1 cellular context compared by ENCODE assay signal in the genomic region with DNA sequence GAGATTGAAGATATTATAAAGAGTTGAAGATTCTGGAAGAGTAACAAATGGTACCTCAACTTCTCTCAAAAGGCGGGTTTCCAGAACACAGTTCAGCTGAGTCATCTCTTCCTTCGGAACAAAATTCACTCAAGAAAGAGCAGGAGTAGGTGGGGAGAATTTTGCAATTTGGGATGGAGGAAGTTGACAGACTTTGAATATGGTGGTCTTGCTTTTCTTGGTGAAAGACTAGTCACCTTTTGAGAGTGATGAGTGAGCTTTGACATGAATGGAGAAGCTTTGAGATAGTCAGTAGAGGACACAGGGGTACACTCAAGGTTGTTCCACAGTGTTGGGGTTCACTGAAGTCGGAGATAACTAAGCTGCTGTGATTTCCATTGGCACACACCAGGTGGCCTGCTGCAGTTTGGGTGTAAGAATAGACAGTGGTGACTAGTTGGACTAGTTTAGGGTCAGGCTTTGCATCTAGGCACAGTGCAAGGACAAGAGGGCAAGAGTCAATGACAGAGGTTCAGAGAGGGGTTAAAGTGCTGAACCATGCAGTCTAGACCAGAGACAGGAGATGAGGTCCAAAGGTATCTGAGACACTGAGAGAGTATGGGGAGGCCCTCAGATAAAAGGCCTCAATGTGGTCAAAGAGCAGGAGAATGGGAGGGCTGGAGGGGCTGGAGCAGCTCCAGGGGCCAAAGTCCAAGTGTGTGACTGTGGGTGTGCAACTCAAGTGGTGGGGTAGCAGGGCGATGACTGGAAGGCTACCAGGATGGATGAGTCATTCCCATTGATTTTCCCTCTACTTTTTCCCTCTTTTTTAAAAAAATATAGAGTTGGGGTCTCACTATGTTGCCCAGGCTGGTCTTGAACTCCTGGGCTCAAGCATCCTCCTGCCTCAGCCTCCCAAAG.
A peak's percentile ranks its signal among the peaks of the same experiment; 100 is the strongest.
TF ChIP-seq lines count a peak whose summit lies in the region.

No MANE protein-coding gene starts in this region.

TF ChIP-seq in HepG2, 621 proteins besides CTCF, POLR2A, EP300 and RAD21 (continued from another document and continues in another):
- TF ChIP-seq, protein P1, sequence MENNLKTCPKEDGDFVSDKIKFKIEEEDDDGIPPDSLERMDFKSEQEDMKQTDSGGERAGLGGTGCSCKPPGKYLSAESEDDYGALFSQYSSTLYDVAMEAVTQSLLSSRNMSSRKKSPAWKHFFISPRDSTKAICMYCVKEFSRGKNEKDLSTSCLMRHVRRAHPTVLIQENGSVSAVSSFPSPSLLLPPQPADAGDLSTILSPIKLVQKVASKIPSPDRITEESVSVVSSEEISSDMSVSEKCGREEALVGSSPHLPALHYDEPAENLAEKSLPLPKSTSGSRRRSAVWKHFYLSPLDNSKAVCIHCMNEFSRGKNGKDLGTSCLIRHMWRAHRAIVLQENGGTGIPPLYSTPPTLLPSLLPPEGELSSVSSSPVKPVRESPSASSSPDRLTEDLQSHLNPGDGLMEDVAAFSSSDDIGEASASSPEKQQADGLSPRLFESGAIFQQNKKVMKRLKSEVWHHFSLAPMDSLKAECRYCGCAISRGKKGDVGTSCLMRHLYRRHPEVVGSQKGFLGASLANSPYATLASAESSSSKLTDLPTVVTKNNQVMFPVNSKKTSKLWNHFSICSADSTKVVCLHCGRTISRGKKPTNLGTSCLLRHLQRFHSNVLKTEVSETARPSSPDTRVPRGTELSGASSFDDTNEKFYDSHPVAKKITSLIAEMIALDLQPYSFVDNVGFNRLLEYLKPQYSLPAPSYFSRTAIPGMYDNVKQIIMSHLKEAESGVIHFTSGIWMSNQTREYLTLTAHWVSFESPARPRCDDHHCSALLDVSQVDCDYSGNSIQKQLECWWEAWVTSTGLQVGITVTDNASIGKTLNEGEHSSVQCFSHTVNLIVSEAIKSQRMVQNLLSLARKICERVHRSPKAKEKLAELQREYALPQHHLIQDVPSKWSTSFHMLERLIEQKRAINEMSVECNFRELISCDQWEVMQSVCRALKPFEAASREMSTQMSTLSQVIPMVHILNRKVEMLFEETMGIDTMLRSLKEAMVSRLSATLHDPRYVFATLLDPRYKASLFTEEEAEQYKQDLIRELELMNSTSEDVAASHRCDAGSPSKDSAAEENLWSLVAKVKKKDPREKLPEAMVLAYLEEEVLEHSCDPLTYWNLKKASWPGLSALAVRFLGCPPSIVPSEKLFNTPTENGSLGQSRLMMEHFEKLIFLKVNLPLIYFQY (CRISPR knock-in tag; IDR thresholded peaks at IDR 0.05; ENCODE audit: borderline replicate concordance) = no peak
- peak; percentile 92 for TF ChIP-seq NR2C2 (CRISPR knock-in tag; IDR thresholded peaks at IDR 0.05; ENCODE audit: borderline replicate concordance)
- TF ChIP-seq NFKBIZ (CRISPR knock-in tag; IDR thresholded peaks at IDR 0.05) = 0 out of 2 replicates have a peak, but pooled peaks have one; percentile 29
- TF ChIP-seq SNAPC4 (CRISPR knock-in tag; IDR thresholded peaks at IDR 0.05) = peak; percentile 31; the same call in 1 of the 2 replicates
- TF ChIP-seq ZMYM3 (CRISPR knock-in tag; IDR thresholded peaks at IDR 0.05) = peak; percentile 96
- peak; percentile 96 for TF ChIP-seq HMG20A (CRISPR knock-in tag; IDR thresholded peaks at IDR 0.05; ENCODE audit: borderline replicate concordance)
- peak; percentile 58; the same call in 1 of the 2 replicates for TF ChIP-seq ZSCAN20 (CRISPR knock-in tag; IDR thresholded peaks at IDR 0.05; ENCODE audit: borderline replicate concordance)
- TF ChIP-seq PPARG (CRISPR knock-in tag; conservative IDR thresholded peaks at IDR 0.05) = peak; percentile 89
- TF ChIP-seq FOXJ3 (CRISPR knock-in tag; IDR thresholded peaks at IDR 0.05; ENCODE audit: borderline replicate concordance) = peak; percentile 71; the same call in 1 of the 2 replicates
- peak; percentile 83; the same call in 1 of the 2 replicates for TF ChIP-seq MAZ (IDR thresholded peaks at IDR 0.05; ENCODE audit: borderline replicate concordance, low read depth, low read length)
- peak; percentile 77 for TF ChIP-seq MAZ (CRISPR knock-in tag; IDR thresholded peaks at IDR 0.05; ENCODE audit: low read depth)
- TF ChIP-seq ZNF563 (CRISPR knock-in tag; IDR thresholded peaks at IDR 0.05) = 0 out of 2 replicates have a peak, but pooled peaks have one; percentile 33
- TF ChIP-seq ZNF34 (CRISPR knock-in tag; IDR thresholded peaks at IDR 0.05; ENCODE audit: borderline replicate concordance) = no peak
- TF ChIP-seq ZEB1 (IDR thresholded peaks at IDR 0.05; ENCODE audit: insufficient replicate concordance, low read depth) = no peak
- TF ChIP-seq ZNF292 (CRISPR knock-in tag; IDR thresholded peaks at IDR 0.05; ENCODE audit: borderline replicate concordance, low read depth) = peak; percentile 67; the same call in 1 of the 2 replicates
- TF ChIP-seq NR2F1 (CRISPR knock-in tag; IDR thresholded peaks at IDR 0.05) = peak; percentile 98 to 99
- no peak for TF ChIP-seq TBX3 (IDR thresholded peaks at IDR 0.05; ENCODE audit: borderline replicate concordance)
- TF ChIP-seq, protein P2, sequence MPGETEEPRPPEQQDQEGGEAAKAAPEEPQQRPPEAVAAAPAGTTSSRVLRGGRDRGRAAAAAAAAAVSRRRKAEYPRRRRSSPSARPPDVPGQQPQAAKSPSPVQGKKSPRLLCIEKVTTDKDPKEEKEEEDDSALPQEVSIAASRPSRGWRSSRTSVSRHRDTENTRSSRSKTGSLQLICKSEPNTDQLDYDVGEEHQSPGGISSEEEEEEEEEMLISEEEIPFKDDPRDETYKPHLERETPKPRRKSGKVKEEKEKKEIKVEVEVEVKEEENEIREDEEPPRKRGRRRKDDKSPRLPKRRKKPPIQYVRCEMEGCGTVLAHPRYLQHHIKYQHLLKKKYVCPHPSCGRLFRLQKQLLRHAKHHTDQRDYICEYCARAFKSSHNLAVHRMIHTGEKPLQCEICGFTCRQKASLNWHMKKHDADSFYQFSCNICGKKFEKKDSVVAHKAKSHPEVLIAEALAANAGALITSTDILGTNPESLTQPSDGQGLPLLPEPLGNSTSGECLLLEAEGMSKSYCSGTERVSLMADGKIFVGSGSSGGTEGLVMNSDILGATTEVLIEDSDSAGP (CRISPR knock-in tag; IDR thresholded peaks at IDR 0.05; ENCODE audit: borderline replicate concordance) = peak; percentile 76
- TF ChIP-seq CREM (IDR thresholded peaks at IDR 0.05) = peak; percentile 81
- no peak for TF ChIP-seq CREM (CRISPR knock-in tag; IDR thresholded peaks at IDR 0.05)
- TF ChIP-seq TMF1 (CRISPR knock-in tag; IDR thresholded peaks at IDR 0.05; ENCODE audit: low read depth) = no peak
- TF ChIP-seq, protein P3, sequence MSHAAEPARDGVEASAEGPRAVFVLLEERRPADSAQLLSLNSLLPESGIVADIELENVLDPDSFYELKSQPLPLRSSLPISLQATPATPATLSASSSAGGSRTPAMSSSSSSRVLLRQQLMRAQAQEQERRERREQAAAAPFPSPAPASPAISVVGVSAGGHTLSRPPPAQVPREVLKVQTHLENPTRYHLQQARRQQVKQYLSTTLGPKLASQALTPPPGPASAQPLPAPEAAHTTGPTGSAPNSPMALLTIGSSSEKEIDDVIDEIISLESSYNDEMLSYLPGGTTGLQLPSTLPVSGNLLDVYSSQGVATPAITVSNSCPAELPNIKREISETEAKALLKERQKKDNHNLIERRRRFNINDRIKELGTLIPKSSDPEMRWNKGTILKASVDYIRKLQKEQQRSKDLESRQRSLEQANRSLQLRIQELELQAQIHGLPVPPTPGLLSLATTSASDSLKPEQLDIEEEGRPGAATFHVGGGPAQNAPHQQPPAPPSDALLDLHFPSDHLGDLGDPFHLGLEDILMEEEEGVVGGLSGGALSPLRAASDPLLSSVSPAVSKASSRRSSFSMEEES (CRISPR knock-in tag; IDR thresholded peaks at IDR 0.05) = peak; percentile 89
- TF ChIP-seq, protein P4, sequence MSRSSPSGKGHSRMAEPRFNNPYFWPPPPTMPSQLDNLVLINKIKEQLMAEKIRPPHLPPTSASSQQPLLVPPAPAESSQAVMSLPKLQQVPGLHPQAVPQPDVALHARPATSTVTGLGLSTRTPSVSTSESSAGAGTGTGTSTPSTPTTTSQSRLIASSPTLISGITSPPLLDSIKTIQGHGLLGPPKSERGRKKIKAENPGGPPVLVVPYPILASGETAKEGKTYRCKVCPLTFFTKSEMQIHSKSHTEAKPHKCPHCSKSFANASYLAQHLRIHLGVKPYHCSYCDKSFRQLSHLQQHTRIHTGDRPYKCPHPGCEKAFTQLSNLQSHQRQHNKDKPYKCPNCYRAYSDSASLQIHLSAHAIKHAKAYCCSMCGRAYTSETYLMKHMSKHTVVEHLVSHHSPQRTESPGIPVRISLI (CRISPR knock-in tag; IDR thresholded peaks at IDR 0.05; ENCODE audit: borderline replicate concordance) = peak; percentile 83
- peak; percentile 81 for TF ChIP-seq MED13 (CRISPR knock-in tag; IDR thresholded peaks at IDR 0.05)
- no peak for TF ChIP-seq ZNF674 (CRISPR knock-in tag; IDR thresholded peaks at IDR 0.05; ENCODE audit: low read depth)
- 0 out of 2 replicates have a peak, but pooled peaks have one; percentile 45 for TF ChIP-seq ZSCAN30 (CRISPR knock-in tag; IDR thresholded peaks at IDR 0.05)
- TF ChIP-seq THAP7 (CRISPR knock-in tag; IDR thresholded peaks at IDR 0.05) = 0 out of 2 replicates have a peak, but pooled peaks have one; percentile 17
- TF ChIP-seq HMGXB4 (CRISPR knock-in tag; IDR thresholded peaks at IDR 0.05; ENCODE audit: borderline replicate concordance in 1 of 2, low read depth in 1 of 2) = peak in 1 of 2 experiments; percentile 63; a peak in 2 of 4 replicates
- TF ChIP-seq ZNF772 (CRISPR knock-in tag; IDR thresholded peaks at IDR 0.05) = no peak; the same call in 1 of the 2 replicates
- no peak for TF ChIP-seq ZKSCAN5 (CRISPR knock-in tag; IDR thresholded peaks at IDR 0.05)
- peak; percentile 63 for TF ChIP-seq U2AF1 (optimal IDR thresholded peaks at IDR 0.05; ENCODE audit: low read depth, low read length)
- TF ChIP-seq, protein P5, sequence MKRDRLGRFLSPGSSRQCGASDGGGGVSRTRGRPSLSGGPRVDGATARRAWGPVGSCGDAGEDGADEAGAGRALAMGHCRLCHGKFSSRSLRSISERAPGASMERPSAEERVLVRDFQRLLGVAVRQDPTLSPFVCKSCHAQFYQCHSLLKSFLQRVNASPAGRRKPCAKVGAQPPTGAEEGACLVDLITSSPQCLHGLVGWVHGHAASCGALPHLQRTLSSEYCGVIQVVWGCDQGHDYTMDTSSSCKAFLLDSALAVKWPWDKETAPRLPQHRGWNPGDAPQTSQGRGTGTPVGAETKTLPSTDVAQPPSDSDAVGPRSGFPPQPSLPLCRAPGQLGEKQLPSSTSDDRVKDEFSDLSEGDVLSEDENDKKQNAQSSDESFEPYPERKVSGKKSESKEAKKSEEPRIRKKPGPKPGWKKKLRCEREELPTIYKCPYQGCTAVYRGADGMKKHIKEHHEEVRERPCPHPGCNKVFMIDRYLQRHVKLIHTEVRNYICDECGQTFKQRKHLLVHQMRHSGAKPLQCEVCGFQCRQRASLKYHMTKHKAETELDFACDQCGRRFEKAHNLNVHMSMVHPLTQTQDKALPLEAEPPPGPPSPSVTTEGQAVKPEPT (CRISPR knock-in tag; IDR thresholded peaks at IDR 0.05; ENCODE audit: low read depth) = no peak
- no peak for TF ChIP-seq ZBTB3 (CRISPR knock-in tag; IDR thresholded peaks at IDR 0.05; ENCODE audit: borderline replicate concordance, low read depth)
